8 cellular contexts compared by ENCODE assay signal in genomic region chr2:85327757-85328617, GRCh38. TPM values are rescaled to one million over a fixed set of nuclear protein-coding genes. Genes with fewer than 3 reads are reported as not detected.
DNase-seq lines count a peak whose midpoint lies in the region; TF ChIP-seq lines count a peak whose summit lies in the region.

TSS of gene TGOLN2 (minus strand) at chr2:85327989. CDS start at chr2:85327962, 27 bp downstream.

- H3K27me3 ChIP-seq in HAP-1 (ENCODE audit: low read depth), result no peaks in the 10 kb centered on the region
- H3K27me3 ChIP-seq in MM.1S (replicated peaks; ENCODE audit: insufficient read depth, low read length), result no peaks in the 10 kb centered on the region

- peaks cover 26% of the 10 kb centered on the region for H3K36me3 ChIP-seq in HAP-1 (replicated peaks)
- 0 out of 2 replicates have a peak, but pooled peaks cover 9% of the 10 kb centered on the region for H3K36me3 ChIP-seq in MM.1S (replicated peaks; ENCODE audit: insufficient read depth, low read length)

- peaks cover 49% of the 10 kb centered on the region for H3K79me2 ChIP-seq in MM.1S (ENCODE audit: low read length)

- TF ChIP-seq CTCF in MM.1S (IDR thresholded peaks at IDR 0.05; ENCODE audit: low read length) (no peak), nephron progenitor cell (IDR thresholded peaks at IDR 0.05) (no peak)

- H3K27me3 Mint-ChIP-seq in nephron progenitor cell (ENCODE audit: low read depth, poor library complexity), result peaks cover 5% of the 10 kb centered on the region
- no peaks in the 10 kb centered on the region for H3K27me3 Mint-ChIP-seq in stimulated activated naive CD8-positive, alpha-beta T cell treated with anti-CD3 and anti-CD28 coated beads, Interleukin-15, Interleukin-2, amounts not matched to agents 100 ng/mL and 50 ng/mL, for 24 hours

- H3K9me2 ChIP-seq in MM.1S (replicated peaks; ENCODE audit: insufficient read depth, low read length), result no peaks in the 10 kb centered on the region

- peaks cover 17% of the 10 kb centered on the region for H4K20me1 ChIP-seq in MM.1S (ENCODE audit: insufficient read depth, low read length)

- H3K9me3 ChIP-seq in HAP-1, result no peaks in the 10 kb centered on the region; the same call in 1 of the 2 replicates
- H3K9me3 ChIP-seq in MM.1S (replicated peaks; ENCODE audit: insufficient read depth, low read length), result no peaks in the 10 kb centered on the region

- peak within 1 kb of the TSS; percentile 69 for H3K4me3 ChIP-seq in HAP-1
- H3K4me3 ChIP-seq in MM.1S (ENCODE audit: low read length), result peak within 1 kb of the TSS; percentile 98

- peak within 1 kb of the TSS; percentile 99 for H3K27ac Mint-ChIP-seq in nephron progenitor cell
- H3K27ac Mint-ChIP-seq in stimulated activated naive CD8-positive, alpha-beta T cell treated with anti-CD3 and anti-CD28 coated beads, Interleukin-15, Interleukin-2, amounts not matched to agents 100 ng/mL and 50 ng/mL, for 24 hours, result peak within 1 kb of the TSS; percentile 99

- peak within 1 kb of the TSS; percentile 97 for H3K4me2 ChIP-seq in MM.1S (ENCODE audit: low read depth, low read length)

- peaks cover 18% of the 10 kb centered on the region; the same call in 1 of the 2 replicates for H3F3A ChIP-seq in MM.1S (ENCODE audit: insufficient read depth, low read length)

- DNase-seq in G401 (ENCODE audit: low spot score) (peak; percentile 91), HAP-1 (ENCODE audit: low spot score in 2 of 2) (peak; percentile 91 to 95), MM.1S (peak; percentile 95), SHP77 treated with DMSO at 0.1 percent for 48 hours (lab: John Stamatoyannopoulos, UW) (peak; percentile 86), fibroblast of the conjunctiva (ENCODE audit: low read depth) (peak; percentile 79), nephron progenitor cell (peak; percentile 91)
- peak; percentile 97 for DNase-seq in activated effector memory CD4-positive, alpha-beta T cell treated with anti-CD3 and anti-CD28 coated beads, Interleukin-2, amount 50 U/mL, for 16 hours

- H3K4me3 Mint-ChIP-seq in nephron progenitor cell, result peak within 1 kb of the TSS; percentile 97
- H3K4me3 Mint-ChIP-seq in stimulated activated naive CD8-positive, alpha-beta T cell treated with anti-CD3 and anti-CD28 coated beads, Interleukin-15, Interleukin-2, amounts not matched to agents 100 ng/mL and 50 ng/mL, for 24 hours, result peak within 1 kb of the TSS; percentile 98

- H3K9ac ChIP-seq in MM.1S (ENCODE audit: low read length), result peak within 1 kb of the TSS; percentile 98

- H2AFZ ChIP-seq in MM.1S (ENCODE audit: low read length), result peak within 1 kb of the TSS; percentile 92

- peaks cover 3% of the 10 kb centered on the region for H3K9me3 Mint-ChIP-seq in nephron progenitor cell
- no peaks in the 10 kb centered on the region for H3K9me3 Mint-ChIP-seq in stimulated activated naive CD8-positive, alpha-beta T cell treated with anti-CD3 and anti-CD28 coated beads, Interleukin-15, Interleukin-2, amounts not matched to agents 100 ng/mL and 50 ng/mL, for 24 hours

- H3K4me1 Mint-ChIP-seq in nephron progenitor cell, result peaks cover 45% of the 10 kb centered on the region
- H3K4me1 Mint-ChIP-seq in stimulated activated naive CD8-positive, alpha-beta T cell treated with anti-CD3 and anti-CD28 coated beads, Interleukin-15, Interleukin-2, amounts not matched to agents 100 ng/mL and 50 ng/mL, for 24 hours (ENCODE audit: low read depth), result peaks cover 43% of the 10 kb centered on the region

- peaks cover 15% of the 10 kb centered on the region for H3K4me1 ChIP-seq in HAP-1
- H3K4me1 ChIP-seq in MM.1S (ENCODE audit: low read length), result peaks cover 16% of the 10 kb centered on the region

- H3K27ac ChIP-seq in MM.1S (ENCODE audit: low read length), result peak within 1 kb of the TSS; percentile 96

- in situ Hi-C loops in G401 (cut with HindIII; ENCODE audit: low sequenced_read_pairs), result no loop called here
- in situ Hi-C loops in HAP-1 (cut with MboI; ENCODE audit: low sequenced_read_pairs), result no loop called here

- peaks cover 22% of the 10 kb centered on the region for H3K36me3 Mint-ChIP-seq in nephron progenitor cell (ENCODE audit: low read depth)
- peaks cover 40% of the 10 kb centered on the region for H3K36me3 Mint-ChIP-seq in stimulated activated naive CD8-positive, alpha-beta T cell treated with anti-CD3 and anti-CD28 coated beads, Interleukin-15, Interleukin-2, amounts not matched to agents 100 ng/mL and 50 ng/mL, for 24 hours (ENCODE audit: low read depth)

RNA-seq across cellular contexts. Expression of gene TGOLN2, which starts in this region (rescaled TPM):
- total RNA-seq in G401 (2014; rRNA removed; shearing (Covaris generic)), result 14.1 and 16.9 TPM in 2 replicates

Comparison
In these comparisons a context has a peak if more than half of its experiments do, and no peak if none do; other contexts are left out.
1. Peak in every context shown above with its lines: DNase-seq, H3K4me3 ChIP-seq and H3K27ac ChIP-seq.